ENCODE assay signal across 8 cellular contexts in genomic region chr22:33018232-33018864, GRCh38. TPM values are rescaled to one million over a fixed set of nuclear protein-coding genes. Genes with fewer than 3 reads are reported as not detected.
DNase-seq lines count a peak whose midpoint lies in the region; ATAC-seq and TF ChIP-seq lines count a peak whose summit lies in the region.

No MANE protein-coding gene starts in this region.

- CTCF ChIA-PET in PC-3 (lab: Charles Lee) = no interaction called here

- no peak for ATAC-seq in PC-3
- ATAC-seq in HG03439 (IDR thresholded peaks at IDR 0.05; ENCODE audit: unreplicated experiment) = no peak
- no peak for ATAC-seq in GM21786 (IDR thresholded peaks at IDR 0.05; ENCODE audit: unreplicated experiment)

- no TSS peak for BruUV-seq in PC-3 (replicated peaks; lab: Mats Ljungman, UMichigan)

- peak; percentile 71 for DNase-seq in BE2C
- DNase-seq in GOT3 (lab: John Stamatoyannopoulos, UW) = peak; percentile 5
- DNase-seq in PC-3 = peak; percentile 46
- peak; percentile 21 for DNase-seq in amniotic stem cell (lab: John Stamatoyannopoulos, UW)
- DNase-seq in hepatic stellate cell (ENCODE audit: low spot score) = peak; percentile 52
- peak; percentile 28 for DNase-seq in smooth muscle cell (lab: John Stamatoyannopoulos, UW; ENCODE audit: unreplicated experiment)

- no peak overlapping the region for H3K4me2 ChIP-seq in PC-3 (ENCODE audit: low read length)
- no peak overlapping the region for H3K4me2 ChIP-seq in smooth muscle cell

- H3K36me3 ChIP-seq in BE2C (no peaks in the 10 kb centered on the region), PC-3 (ENCODE audit: low read depth, low read length) (no peaks in the 10 kb centered on the region), smooth muscle cell (ENCODE audit: low read depth) (no peaks in the 10 kb centered on the region)

- H3K4me3 ChIP-seq in BE2C (ENCODE audit: low read depth, low read length) (no peak overlapping the region), PC-3 (ENCODE audit: low read length) (no peak overlapping the region), smooth muscle cell (no peak overlapping the region)

- H3K27ac ChIP-seq in PC-3 (ENCODE audit: low read length) = no peak overlapping the region
- no peak overlapping the region for H3K27ac ChIP-seq in smooth muscle cell (ENCODE audit: low read depth)

- H3K9ac ChIP-seq in PC-3 (ENCODE audit: low read length) (no peak overlapping the region), smooth muscle cell (ENCODE audit: low read depth) (no peak overlapping the region)

- H3K27me3 ChIP-seq in BE2C = peaks cover 3% of the 10 kb centered on the region; the same call in 1 of the 2 replicates
- no peaks in the 10 kb centered on the region for H3K27me3 ChIP-seq in PC-3 (ENCODE audit: low read length)
- no peaks in the 10 kb centered on the region for H3K27me3 ChIP-seq in smooth muscle cell (ENCODE audit: low read depth)

- H3K9me3 ChIP-seq in BE2C (no peaks in the 10 kb centered on the region), PC-3 (ENCODE audit: low read length) (no peaks in the 10 kb centered on the region), smooth muscle cell (replicated peaks; ENCODE audit: low read depth) (no peaks in the 10 kb centered on the region)

- peak; percentile 97 for TF ChIP-seq CTCF in BE2C (IDR thresholded peaks at IDR 0.05; ENCODE audit: low read depth, low read length)
- peak; percentile 61 for TF ChIP-seq CTCF in PC-3 (conservative IDR thresholded peaks at IDR 0.05; ENCODE audit: low read depth, low read length)
- peak; percentile 91 for TF ChIP-seq CTCF in smooth muscle cell (IDR thresholded peaks at IDR 0.05; ENCODE audit: borderline replicate concordance, insufficient read depth, poor library complexity, severe bottlenecking)

- H2AFZ ChIP-seq in PC-3 (ENCODE audit: low read length) (no peak overlapping the region), smooth muscle cell (ENCODE audit: low read depth) (no peak overlapping the region)

- POLR2A ChIA-PET in PC-3 (lab: Charles Lee; ENCODE audit: unreplicated experiment) = no interaction called here

- intact Hi-C loops in PC-3 (cut with micrococcal nuclease) = no loop called here

- H3K9me2 ChIP-seq in PC-3 (replicated peaks; ENCODE audit: low read length) = no peaks in the 10 kb centered on the region

- H4K20me1 ChIP-seq in PC-3 (ENCODE audit: low read length) = no peaks in the 10 kb centered on the region
- H4K20me1 ChIP-seq in smooth muscle cell (ENCODE audit: low read depth) = no peaks in the 10 kb centered on the region

- H3K4me1 ChIP-seq in BE2C (no peaks in the 10 kb centered on the region), PC-3 (ENCODE audit: insufficient read depth, low read length) (no peaks in the 10 kb centered on the region), smooth muscle cell (ENCODE audit: low read depth) (no peaks in the 10 kb centered on the region)

- no peaks in the 10 kb centered on the region for H3K79me2 ChIP-seq in PC-3 (ENCODE audit: low read length)
- no peaks in the 10 kb centered on the region for H3K79me2 ChIP-seq in smooth muscle cell (ENCODE audit: low read depth)

- H3F3A ChIP-seq in PC-3 (ENCODE audit: low read length, unreplicated experiment) = no peaks in the 10 kb centered on the region
- no peaks in the 10 kb centered on the region for H3F3A ChIP-seq in smooth muscle cell (ENCODE audit: low read depth)

- WGBS in smooth muscle cell (ENCODE audit: low lambda C conversion rate) = 38% methylated on average over 7 of the region's 7 CpGs

RNA-seq across cellular contexts. Expression of gene SYN3, which starts 39.8 kb away (rescaled TPM):
- 0.42 TPM for polyA plus RNA-seq in BE2C (2012; ENCODE audit: insufficient read depth, insufficient read length, low read depth)
- total RNA-seq in PC-3 (2014; rRNA removed) (not detected in 2 replicates), smooth muscle cell (2.9 and 14.5 TPM in 2 replicates)
- 3.0 and 3.2 TPM in 2 replicates for polyA plus RNA-seq in smooth muscle cell

Comparison
In these comparisons a context has a peak if more than half of its experiments do, and no peak if none do; other contexts are left out.
1. DNase-seq: peak in every context shown above with its lines; median percentile 71 in BE2C; 52 in hepatic stellate cell; 46 in PC-3; 28 in smooth muscle cell; 21 in amniotic stem cell; 5 in GOT3.